In the genomic region with DNA sequence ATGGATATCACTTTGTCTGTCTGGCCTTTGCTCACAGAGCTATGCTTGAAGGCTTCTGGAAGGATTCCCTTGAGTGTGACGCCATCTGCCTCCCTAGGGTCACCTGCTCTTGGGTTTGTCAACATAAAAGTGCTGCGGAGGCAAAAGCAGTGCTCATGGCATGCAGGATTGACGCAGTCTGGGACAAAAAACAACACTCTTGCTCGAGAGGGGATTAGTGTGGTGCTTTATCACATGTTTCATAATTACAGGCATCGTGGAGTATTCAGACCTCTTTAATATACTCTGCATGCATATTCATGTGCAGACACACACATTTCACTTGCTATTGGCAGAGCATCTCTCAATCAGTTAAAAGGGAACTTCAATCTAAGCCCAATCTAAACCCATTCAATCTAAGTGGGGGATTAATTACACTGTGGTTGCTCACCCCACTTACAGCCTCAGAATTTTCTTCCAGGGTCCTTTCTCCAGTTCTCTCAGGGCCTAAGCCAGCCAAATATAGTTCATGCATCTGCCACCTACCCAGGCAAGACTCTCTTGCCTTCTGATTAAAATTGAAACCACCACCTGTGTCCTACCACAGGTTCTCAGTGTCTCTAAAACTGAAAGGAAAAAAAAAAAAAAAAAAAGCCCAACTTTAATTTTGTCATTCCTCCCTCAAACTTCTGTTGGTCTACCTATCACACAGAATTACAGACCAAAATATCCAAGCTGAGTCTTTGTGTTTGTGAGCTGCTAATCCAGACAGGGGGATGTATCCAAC, we compare ENCODE assay signal across 8 cellular contexts.
DNase-seq lines count a peak whose midpoint lies in the region; ATAC-seq and TF ChIP-seq lines count a peak whose summit lies in the region.

No MANE protein-coding gene starts in this region.

- no peaks in the 10 kb centered on the region for H3K27me3 ChIP-seq in SJCRH30
- H3K27me3 ChIP-seq in uterus: no peaks in the 10 kb centered on the region

- H3K4me3 ChIP-seq in SJCRH30 (no peak overlapping the region), uterus (no peak overlapping the region)

- H3K27ac ChIP-seq in RWPE1: no peak overlapping the region
- H3K27ac ChIP-seq in SJCRH30: no peak overlapping the region
- H3K27ac ChIP-seq in uterus: peak overlapping the region in 1 of 2 donors; percentile 64

- DNase-seq in Ammon's horn (ENCODE audit: low spot score) (peak; percentile 14), SHP77 treated with DMSO at 0.1 percent for 48 hours (lab: John Stamatoyannopoulos, UW) (peak; percentile 96), sciatic nerve (ENCODE audit: low spot score) (no peak), RWPE1 (ENCODE audit: low spot score) (no peak), SJCRH30 (no peak), uterus (no peak)

- intact Hi-C loops in sciatic nerve (cut with DNase I) (no loop called here), uterus (cut with DNase I; ENCODE audit: low total_unique reads) (no loop called here)

- TF ChIP-seq CTCF in RWPE1 (conservative IDR thresholded peaks at IDR 0.05; ENCODE audit: low read depth) (no peak), uterus (IDR thresholded peaks at IDR 0.05) (no peak)

- H3K9me3 ChIP-seq in SJCRH30 (replicated peaks): no peaks in the 10 kb centered on the region
- no peaks in the 10 kb centered on the region for H3K9me3 ChIP-seq in uterus

- peak; percentile 76 for ATAC-seq in GM18867 (IDR thresholded peaks at IDR 0.05; ENCODE audit: unreplicated experiment)
- peak; percentile 61 for ATAC-seq in HG03039 (IDR thresholded peaks at IDR 0.05; ENCODE audit: unreplicated experiment)
- ATAC-seq in sciatic nerve: peak; percentile 14

- CTCF ChIA-PET in RWPE1 (lab: Yijun Ruan, JAX): no interaction called here

- H3K4me1 ChIP-seq in SJCRH30: peaks cover 23% of the 10 kb centered on the region
- H3K4me1 ChIP-seq in uterus: no peaks in the 10 kb centered on the region

- TF ChIP-seq POLR2A in uterus (IDR thresholded peaks at IDR 0.05): no peak

- H3K36me3 ChIP-seq in SJCRH30 (no peaks in the 10 kb centered on the region), uterus (no peaks in the 10 kb centered on the region)

- POLR2A ChIA-PET in RWPE1 (lab: Yijun Ruan, JAX; ENCODE audit: low non-redundant PET): no interaction called here

Comparison
In these comparisons a context has a peak if more than half of its experiments do, and no peak if none do; other contexts are left out.
1. DNase-seq: peak in Ammon's horn (single experiment) and SHP77 treated with DMSO at 0.1 percent for 48 hours (single experiment); none in sciatic nerve (single experiment), RWPE1 (single experiment), SJCRH30 (0 of 2) and uterus (0 of 2).
2. ATAC-seq: peak in every context shown above with its lines; median percentile 76 in GM18867; 61 in HG03039; 14 in sciatic nerve.